In genomic region chr9:35729101-35729500, GRCh38 we compare ENCODE assay signal across 11 cellular contexts. TPM values are rescaled to one million over a fixed set of nuclear protein-coding genes. Genes with fewer than 3 reads are reported as not detected.
DNase-seq lines count a peak whose midpoint lies in the region; ATAC-seq and TF ChIP-seq lines count a peak whose summit lies in the region.
"Had no signal": no experiment of that assay in that cellular context is flagged by ENCODE, and none has a peak within 500 bp of the region (broad histone marks: within the 10 kb centered on the region; RNA-seq: fewer than 3 reads in every experiment).

No MANE protein-coding gene starts in this region.

- H3K36me3 ChIP-seq in mammary epithelial cell (ENCODE audit: insufficient read depth, low read length) (peaks cover 15% of the 10 kb centered on the region), lower lobe of right lung (peaks cover 28% of the 10 kb centered on the region), tibial nerve (peaks cover 0 to 25% (median 6%) of the 10 kb centered on the region in 3 donors)

- in situ Hi-C loops in mammary epithelial cell (cut with MboI; ENCODE audit: low sequenced_read_pairs in 2 of 2) = loop anchor here in 1 of 2 donors (5.0 kb wide), 1 partner anchor 72 kb away; the partner anchor contains the start of genes CCDC107 and RMRP

- H3K27ac ChIP-seq in mammary epithelial cell (ENCODE audit: insufficient read depth, low read depth, low read length) (peak overlapping the region; percentile 54), lower lobe of right lung (peak overlapping the region; percentile 71), tibial nerve (peak overlapping the region; percentile 70 to 99 (median 92))

- intact Hi-C loops in activated CD4-positive, alpha-beta T cell treated with anti-CD3 and anti-CD28 coated beads, Interleukin-2, amount 10 ng/mL, durations not matched to agents 24 days and 14 days (cut with micrococcal nuclease) = loop anchor here (2.0 kb wide), 1 partner anchor 32 kb away; no protein-coding TSS in a partner anchor
- intact Hi-C loops in mammary epithelial cell (cut with micrococcal nuclease) = loop anchor here (1.0 kb wide), 1 partner anchor 72 kb away; no protein-coding TSS in a partner anchor
- intact Hi-C loops in lower lobe of right lung (cut with DNase I) = no loop called here

- H3K4me1 ChIP-seq in mammary epithelial cell (ENCODE audit: insufficient read depth, low read length) (peaks cover 54% of the 10 kb centered on the region), lower lobe of right lung (peaks cover 66% of the 10 kb centered on the region), tibial nerve (peaks cover 0 to 72% (median 66%) of the 10 kb centered on the region in 4 donors)

- no peak overlapping the region for H3K27ac Mint-ChIP-seq in activated CD4-positive, alpha-beta T cell treated with anti-CD3 and anti-CD28 coated beads, Interleukin-2, amount 10 ng/mL, durations not matched to agents 24 days and 14 days
- H3K27ac Mint-ChIP-seq in activated naive CD4-positive, alpha-beta T cell treated with anti-CD3 and anti-CD28 coated beads, Interleukin-2, amount 10 ng/mL, durations not matched to agents 7 days and 5 days = no peak overlapping the region

- dilution Hi-C loops in mammary epithelial cell (cut with HindIII; ENCODE audit: low sequenced_read_pairs) = loop anchor here (5.0 kb wide), 1 partner anchor 33 kb away; no protein-coding TSS in a partner anchor

- H3K9me3 Mint-ChIP-seq in activated CD4-positive, alpha-beta T cell treated with anti-CD3 and anti-CD28 coated beads, Interleukin-2, amount 10 ng/mL, durations not matched to agents 24 days and 14 days = no peaks in the 10 kb centered on the region
- H3K9me3 Mint-ChIP-seq in activated naive CD4-positive, alpha-beta T cell treated with anti-CD3 and anti-CD28 coated beads, Interleukin-2, amount 10 ng/mL, durations not matched to agents 7 days and 5 days = no peaks in the 10 kb centered on the region

- DNase-seq in activated CD4-positive, alpha-beta T cell treated with anti-CD3 and anti-CD28 coated beads, Interleukin-2, amount 10 ng/mL, durations not matched to agents 24 days and 14 days = peak; percentile 63
- no peak for DNase-seq in activated CD4-positive, alpha-beta T cell treated with anti-CD3 and anti-CD28 coated beads, Interleukin-2, amount 50 U/mL, for 4 hours
- no peak for DNase-seq in mammary epithelial cell
- DNase-seq in lower lobe of right lung = no peak
- DNase-seq in tibial nerve (ENCODE audit: low spot score in 2 of 2) = no peak
- no peak for DNase-seq in activated naive CD4-positive, alpha-beta T cell treated with anti-CD3 and anti-CD28 coated beads, Interleukin-2, amount 10 ng/mL, durations not matched to agents 7 days and 5 days
- no peak for DNase-seq in activated CD8-positive, alpha-beta memory T cell treated with anti-CD3 and anti-CD28 coated beads for 24 hours
- DNase-seq: NCI-H774 had no signal

- no peak overlapping the region for H2AFZ ChIP-seq in mammary epithelial cell (ENCODE audit: low read depth, low read length)

- no TSS peak for BruUV-seq in mammary epithelial cell (replicated peaks; lab: Mats Ljungman, UMichigan)

- no peaks in the 10 kb centered on the region for H4K20me1 ChIP-seq in mammary epithelial cell (ENCODE audit: insufficient read depth, low read length)

- peaks cover 84% of the 10 kb centered on the region for H3K79me2 ChIP-seq in mammary epithelial cell (ENCODE audit: insufficient read depth, low read length)

- H3K4me3 Mint-ChIP-seq in activated CD4-positive, alpha-beta T cell treated with anti-CD3 and anti-CD28 coated beads, Interleukin-2, amount 10 ng/mL, durations not matched to agents 24 days and 14 days = no peak overlapping the region
- H3K4me3 Mint-ChIP-seq in activated naive CD4-positive, alpha-beta T cell treated with anti-CD3 and anti-CD28 coated beads, Interleukin-2, amount 10 ng/mL, durations not matched to agents 7 days and 5 days = no peak overlapping the region

- TF ChIP-seq CTCF in mammary epithelial cell (conservative IDR thresholded peaks at IDR 0.05 in 1 of 2, IDR thresholded peaks at IDR 0.05 in 1 of 2; ENCODE audit: extremely low read depth in 1 of 2, insufficient read depth in 1 of 2, low read depth in 1 of 2, low read length in 2 of 2) (no peak), lower lobe of right lung (IDR thresholded peaks at IDR 0.05) (no peak), tibial nerve (IDR thresholded peaks at IDR 0.05) (no peak)

- no peak for TF ChIP-seq POLR2A in tibial nerve (IDR thresholded peaks at IDR 0.05)

- ATAC-seq in lower lobe of right lung = no peak
- no peak for ATAC-seq in HG03439 (IDR thresholded peaks at IDR 0.05; ENCODE audit: unreplicated experiment)

- no peaks in the 10 kb centered on the region for H3K27me3 Mint-ChIP-seq in activated CD4-positive, alpha-beta T cell treated with anti-CD3 and anti-CD28 coated beads, Interleukin-2, amount 10 ng/mL, durations not matched to agents 24 days and 14 days
- no peaks in the 10 kb centered on the region for H3K27me3 Mint-ChIP-seq in activated naive CD4-positive, alpha-beta T cell treated with anti-CD3 and anti-CD28 coated beads, Interleukin-2, amount 10 ng/mL, durations not matched to agents 7 days and 5 days

- H3K9ac ChIP-seq in mammary epithelial cell (ENCODE audit: insufficient read depth, low read length) = peak overlapping the region; percentile 30

- WGBS in mammary epithelial cell (ENCODE audit: low coverage, missing lambda C conversion rate) = 33% methylated on average over 3 of the region's 3 CpGs
- 36 to 37% methylated on average over 3 of the region's 3 CpGs for WGBS in tibial nerve, 2 donors

- CTCF ChIA-PET in mammary epithelial cell (lab: Charles Lee; ENCODE audit: low non-redundant PET) = interaction anchor here (0.6 to 2.1 kb wide), 3 partner anchors 32 to 207 kb away, joined by 7 to 13 read pairs (median 10); no protein-coding TSS in a partner anchor
- CTCF ChIA-PET in activated naive CD4-positive, alpha-beta T cell treated with anti-CD3 and anti-CD28 coated beads, Interleukin-2, amount 10 ng/mL, durations not matched to agents 7 days and 5 days (lab: Charles Lee) = interaction anchor here (0.8 to 5.0 kb wide), 12 partner anchors 9 to 239 kb away, joined by 3 to 43 read pairs (median 6); partner anchors contain the start of genes CCDC107, CD72, GBA2 and MSMP

- H3K4me3 ChIP-seq in mammary epithelial cell (replicated peaks in 1 of 3; ENCODE audit: insufficient read depth in 1 of 3, low read depth in 2 of 3, low read length in 3 of 3) = peak overlapping the region; percentile 34 to 50 (median 42)
- H3K4me3 ChIP-seq in lower lobe of right lung = peak overlapping the region; percentile 84
- peak overlapping the region in 3 of 4 donors; percentile 16 to 85 (median 18) for H3K4me3 ChIP-seq in tibial nerve

- no peaks in the 10 kb centered on the region for H3K9me3 ChIP-seq in mammary epithelial cell (replicated peaks; ENCODE audit: insufficient read depth, low read length)
- no peaks in the 10 kb centered on the region for H3K9me3 ChIP-seq in lower lobe of right lung
- no peaks in the 10 kb centered on the region for H3K9me3 ChIP-seq in tibial nerve

- H3K27me3 ChIP-seq in mammary epithelial cell (ENCODE audit: insufficient read depth, low read length) (no peaks in the 10 kb centered on the region), lower lobe of right lung (ENCODE audit: low read depth) (no peaks in the 10 kb centered on the region), tibial nerve (no peaks in the 10 kb centered on the region)

- H3K4me2 ChIP-seq in mammary epithelial cell (ENCODE audit: insufficient read depth, low read depth, low read length) = peak overlapping the region; percentile 87

- TF ChIP-seq EP300 in tibial nerve (IDR thresholded peaks at IDR 0.05) = no peak

- peaks cover 19% of the 10 kb centered on the region for H3K4me1 Mint-ChIP-seq in activated CD4-positive, alpha-beta T cell treated with anti-CD3 and anti-CD28 coated beads, Interleukin-2, amount 10 ng/mL, durations not matched to agents 24 days and 14 days
- H3K4me1 Mint-ChIP-seq in activated naive CD4-positive, alpha-beta T cell treated with anti-CD3 and anti-CD28 coated beads, Interleukin-2, amount 10 ng/mL, durations not matched to agents 7 days and 5 days = peaks cover 17% of the 10 kb centered on the region

- H3K36me3 Mint-ChIP-seq in activated CD4-positive, alpha-beta T cell treated with anti-CD3 and anti-CD28 coated beads, Interleukin-2, amount 10 ng/mL, durations not matched to agents 24 days and 14 days (ENCODE audit: low read depth) = peaks cover 23% of the 10 kb centered on the region
- peaks cover 24% of the 10 kb centered on the region for H3K36me3 Mint-ChIP-seq in activated naive CD4-positive, alpha-beta T cell treated with anti-CD3 and anti-CD28 coated beads, Interleukin-2, amount 10 ng/mL, durations not matched to agents 7 days and 5 days

RNA-seq across cellular contexts. Expression of gene TLN1, which starts 2.9 kb away (rescaled TPM):
- total RNA-seq in activated CD4-positive, alpha-beta T cell treated with anti-CD3 and anti-CD28 coated beads, Interleukin-2, amount 10 ng/mL, durations not matched to agents 24 days and 14 days = 220 and 243 TPM in 2 replicates
- total RNA-seq in mammary epithelial cell (100 to 1,000 TPM; 202 to 213 TPM), lower lobe of right lung (406 TPM), tibial nerve (100 to 1,000 TPM; 284 to 405 (median 350) TPM)
- polyA plus RNA-seq in mammary epithelial cell = 128 TPM
- 264 TPM for polyA minus RNA-seq in mammary epithelial cell

RNA-seq across cellular contexts. Expression of gene CREB3, which starts 3.4 kb away (rescaled TPM):
- total RNA-seq in activated CD4-positive, alpha-beta T cell treated with anti-CD3 and anti-CD28 coated beads, Interleukin-2, amount 10 ng/mL, durations not matched to agents 24 days and 14 days = 27.0 and 27.6 TPM in 2 replicates
- 10 to 100 TPM; 45.4 to 60.8 TPM for total RNA-seq in mammary epithelial cell
- 38.3 TPM for polyA plus RNA-seq in mammary epithelial cell
- polyA minus RNA-seq in mammary epithelial cell = 34.8 TPM
- 28.1 TPM for total RNA-seq in lower lobe of right lung
- total RNA-seq in tibial nerve = 10 to 100 TPM; 41.6 to 70.1 (median 53.5) TPM

RNA-seq across cellular contexts. Expression of gene GBA2, which starts 19.9 kb away (rescaled TPM):
- 46.7 and 50.1 TPM in 2 replicates for total RNA-seq in activated CD4-positive, alpha-beta T cell treated with anti-CD3 and anti-CD28 coated beads, Interleukin-2, amount 10 ng/mL, durations not matched to agents 24 days and 14 days
- total RNA-seq in mammary epithelial cell = 10 to 100 TPM; 41.0 to 49.8 TPM
- 30.3 TPM for polyA plus RNA-seq in mammary epithelial cell
- 32.5 TPM for polyA minus RNA-seq in mammary epithelial cell
- total RNA-seq in lower lobe of right lung = 68.0 TPM
- total RNA-seq in tibial nerve = 10 to 100 TPM; 63.8 to 92.1 (median 66.1) TPM

RNA-seq across cellular contexts. Expression of gene RGP1, which starts 20.0 kb away (rescaled TPM):
- total RNA-seq in activated CD4-positive, alpha-beta T cell treated with anti-CD3 and anti-CD28 coated beads, Interleukin-2, amount 10 ng/mL, durations not matched to agents 24 days and 14 days = 16.3 and 16.7 TPM in 2 replicates
- 10 to 100 TPM; 20.5 to 42.3 TPM for total RNA-seq in mammary epithelial cell
- 20.1 TPM for polyA plus RNA-seq in mammary epithelial cell
- polyA minus RNA-seq in mammary epithelial cell = 45.3 TPM
- total RNA-seq in lower lobe of right lung = 29.6 TPM
- total RNA-seq in tibial nerve = 10 to 100 TPM; 18.6 to 21.3 (median 20.2) TPM

RNA-seq across cellular contexts. Expression of gene MSMP, which starts 25.0 kb away (rescaled TPM):
- 0.88 TPM in 1 of 2 replicates, not detected in the other for total RNA-seq in activated CD4-positive, alpha-beta T cell treated with anti-CD3 and anti-CD28 coated beads, Interleukin-2, amount 10 ng/mL, durations not matched to agents 24 days and 14 days
- total RNA-seq in mammary epithelial cell (not detected), lower lobe of right lung (not detected), tibial nerve (not detected)
- not detected for polyA plus RNA-seq in mammary epithelial cell
- polyA minus RNA-seq in mammary epithelial cell = not detected
- total RNA-seq: A673, bronchial epithelial cell had no signal

Comparison
In these comparisons a context has a peak if more than half of its experiments do, and no peak if none do; other contexts are left out.
1. H3K4me3 ChIP-seq: peak in every context shown above with its lines; median percentile 84 in lower lobe of right lung; 42 in mammary epithelial cell; 18 in tibial nerve.